Comparison of ENCODE assay signal across 1 cellular context in genomic region chr1:55702064-55702463, GRCh38.
A peak's percentile ranks its signal among the peaks of the same experiment; 100 is the strongest.
TF ChIP-seq lines count a peak whose summit lies in the region.

No MANE protein-coding gene starts in this region.

TF ChIP-seq in HepG2, 621 proteins besides CTCF, POLR2A, EP300 and RAD21 (continued from another document):
- peak; percentile 62; the same call in 1 of the 2 replicates for TF ChIP-seq SMC3 (IDR thresholded peaks at IDR 0.05; ENCODE audit: low read length)
